Comparison of ENCODE assay signal across 1 cellular context in the genomic region with DNA sequence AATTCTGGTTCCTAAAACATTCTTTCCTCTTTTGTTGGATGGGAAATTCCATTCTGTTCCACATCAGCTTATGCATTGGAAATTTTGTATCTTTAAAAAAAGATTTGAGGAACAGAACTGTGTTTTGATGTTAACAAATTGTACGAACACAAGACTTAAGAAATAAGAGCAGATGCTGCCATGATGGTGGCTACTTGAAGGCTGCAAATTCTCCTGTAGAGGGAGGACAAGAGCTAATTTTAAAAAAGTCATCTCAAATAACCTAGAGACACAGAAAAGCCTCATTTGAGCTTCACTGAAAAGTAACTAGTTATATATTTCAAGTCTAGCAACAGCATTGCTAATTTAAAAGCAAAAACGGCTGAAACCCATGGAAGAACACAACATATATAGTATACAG.
TF ChIP-seq lines count a peak whose summit lies in the region.

No MANE protein-coding gene starts in this region.

TF ChIP-seq in GM12878, 131 proteins besides CTCF, POLR2A, EP300 and RAD21 (continued from another document):
- TF ChIP-seq RELB (IDR thresholded peaks at IDR 0.05; ENCODE audit: low read depth) (no peak), KAT2A (conservative IDR thresholded peaks at IDR 0.05; ENCODE audit: control insufficient read depth, low read depth, low read length) (no peak), YY1 (IDR thresholded peaks at IDR 0.05; ENCODE audit: low read depth, low read length) (0 out of 2 replicates have a peak, but pooled peaks have one; percentile 11)
